Comparison of ENCODE assay signal across 15 cellular contexts in the genomic region with DNA sequence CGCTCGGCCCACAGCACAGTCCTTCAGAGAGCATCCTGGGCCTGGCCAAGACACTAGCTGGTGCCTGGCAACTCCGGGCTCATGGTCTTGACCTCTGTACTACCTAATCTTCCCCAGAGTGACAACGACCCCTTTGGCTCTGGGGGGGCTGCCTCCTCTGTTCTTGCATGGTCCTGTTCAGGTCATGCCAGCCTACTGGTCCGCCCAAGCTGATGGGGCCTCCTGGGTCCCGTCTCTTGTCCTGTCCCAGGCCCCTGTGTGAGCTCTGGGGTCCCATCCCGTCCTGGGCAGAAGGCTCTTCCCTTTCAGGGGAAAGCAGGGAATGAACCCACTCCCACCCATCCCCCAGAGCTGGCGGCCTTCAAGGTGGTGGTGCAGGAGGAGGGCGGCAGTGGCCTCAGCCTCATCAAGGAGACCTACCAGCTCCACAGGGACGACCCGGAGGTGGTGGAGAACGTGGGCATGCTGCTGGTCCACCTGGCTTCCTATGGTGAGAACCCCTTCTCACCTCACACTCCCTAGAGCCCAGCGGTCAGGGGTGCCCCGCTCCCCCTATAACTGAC. TPM values are rescaled to one million over a fixed set of nuclear protein-coding genes. Genes with fewer than 3 reads are reported as not detected.
"Had no signal": no experiment of that assay in that cellular context is flagged by ENCODE, and none has a peak within 500 bp of the region (broad histone marks: within the 10 kb centered on the region; RNA-seq: fewer than 3 reads in every experiment).

No MANE protein-coding gene starts in this region.

- H3K4me3 Mint-ChIP-seq: activated naive CD4-positive, alpha-beta T cell treated with anti-CD3 and anti-CD28 coated beads for 36 hours; mesothelial cell of epicardium; nephron; stimulated activated naive CD8-positive, alpha-beta T cell treated with anti-CD3 and anti-CD28 coated beads, Interleukin-15, amount 100 ng/mL, for 72 hours; T-helper 1 cell treated with Interleukin-12 subunit alpha and Interleukin-12 subunit beta and Interleukin-4 antibody, amounts not matched to agents 30 μg/mL and 1 μg/mL, for 36 hours had no signal

- H3K4me1 Mint-ChIP-seq: mesothelial cell of epicardium had no signal

- H3K27ac ChIP-seq: ascending aorta, prostate gland, right atrium auricular region, suprapubic skin had no signal

- H3K27me3 ChIP-seq: ascending aorta, right atrium auricular region, suprapubic skin had no signal

- H3K9me3 ChIP-seq: ascending aorta, prostate gland, right atrium auricular region, suprapubic skin had no signal

- H3K27me3 Mint-ChIP-seq: stimulated activated naive CD8-positive, alpha-beta T cell treated with anti-CD3 and anti-CD28 coated beads, Interleukin-15, amount 100 ng/mL, for 72 hours had no signal

- H3K4me1 ChIP-seq: ascending aorta, prostate gland, suprapubic skin had no signal

- H3K9me3 Mint-ChIP-seq: activated naive CD4-positive, alpha-beta T cell treated with anti-CD3 and anti-CD28 coated beads for 36 hours; mesothelial cell of epicardium; nephron; stimulated activated naive CD8-positive, alpha-beta T cell treated with anti-CD3 and anti-CD28 coated beads, Interleukin-15, amount 100 ng/mL, for 72 hours; T-helper 1 cell treated with Interleukin-12 subunit alpha and Interleukin-12 subunit beta and Interleukin-4 antibody, amounts not matched to agents 30 μg/mL and 1 μg/mL, for 36 hours had no signal

- H3K4me3 ChIP-seq: ascending aorta, prostate gland, right atrium auricular region, suprapubic skin had no signal

- H3K27ac Mint-ChIP-seq: mesothelial cell of epicardium; nephron; stimulated activated naive CD8-positive, alpha-beta T cell treated with anti-CD3 and anti-CD28 coated beads, Interleukin-15, amount 100 ng/mL, for 72 hours; T-helper 1 cell treated with Interleukin-12 subunit alpha and Interleukin-12 subunit beta and Interleukin-4 antibody, amounts not matched to agents 30 μg/mL and 1 μg/mL, for 36 hours had no signal

- DNase-seq: cerebellar nuclear complex, cortex of kidney, foreskin melanocyte, hypothalamus, islet precursor cell had no signal

RNA-seq across cellular contexts. Expression of a gene that starts 28.4 kb away (rescaled TPM):
- total RNA-seq: ascending aorta, omental fat pad had no signal
